8 cellular contexts compared by ENCODE assay signal in the genomic region with DNA sequence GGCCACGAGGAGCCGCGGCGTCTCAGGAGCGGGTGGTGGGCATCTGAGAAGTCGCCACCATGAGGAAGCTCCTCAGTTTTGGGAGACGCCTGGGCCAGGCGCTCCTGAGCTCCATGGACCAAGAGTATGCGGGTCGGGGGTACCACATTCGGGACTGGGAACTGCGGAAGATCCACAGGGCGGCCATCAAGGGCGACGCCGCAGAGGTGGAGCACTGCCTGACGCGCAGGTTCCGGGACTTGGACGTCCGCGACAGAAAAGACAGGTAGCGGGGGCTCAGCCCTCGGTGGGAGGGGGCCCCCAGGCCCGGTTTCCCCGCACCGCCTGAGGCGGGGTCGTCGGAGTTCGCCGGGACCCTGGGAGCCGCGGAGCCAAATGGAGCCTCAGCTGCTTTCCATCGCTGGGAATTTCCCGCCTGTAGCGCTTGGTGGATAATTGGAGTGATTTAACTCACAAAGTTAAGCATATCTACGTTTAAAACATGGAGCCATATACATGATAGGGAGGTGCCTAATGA. TPM values are rescaled to one million over a fixed set of nuclear protein-coding genes. Genes with fewer than 3 reads are reported as not detected.
DNase-seq lines count a peak whose midpoint lies in the region; ATAC-seq and TF ChIP-seq lines count a peak whose summit lies in the region.

No MANE protein-coding gene starts in this region.

- H3K4me1 Mint-ChIP-seq in activated CD4-positive, alpha-beta memory T cell treated with anti-CD3 and anti-CD28 coated beads, Interleukin-2, amount 10 ng/mL, durations not matched to agents 7 days and 5 days = peaks cover 8% of the 10 kb centered on the region

- POLR2A ChIA-PET in activated CD4-positive, alpha-beta memory T cell treated with anti-CD3 and anti-CD28 coated beads, Interleukin-2, amount 10 ng/mL, durations not matched to agents 7 days and 5 days (lab: Charles Lee) = no interaction called here

- H3K4me1 ChIP-seq in cardiac muscle cell (ENCODE audit: low read depth) (no peaks in the 10 kb centered on the region), foreskin keratinocyte (peaks cover 25% of the 10 kb centered on the region), skeletal muscle tissue (ENCODE audit: control insufficient read depth in 3 of 3, insufficient read depth in 3 of 3, low read length in 3 of 3) (peaks cover 3 to 5% (median 4%) of the 10 kb centered on the region in 3 donors)

- H3K27me3 Mint-ChIP-seq in activated CD4-positive, alpha-beta memory T cell treated with anti-CD3 and anti-CD28 coated beads, Interleukin-2, amount 10 ng/mL, durations not matched to agents 7 days and 5 days = peaks cover 67% of the 10 kb centered on the region

- TF ChIP-seq CTCF in cardiac muscle cell (IDR thresholded peaks at IDR 0.05; ENCODE audit: low read depth, low read length) = no peak
- TF ChIP-seq CTCF in foreskin keratinocyte (conservative IDR thresholded peaks at IDR 0.05) = no peak

- H3K27ac ChIP-seq in cardiac muscle cell (no peak overlapping the region), foreskin keratinocyte (peak overlapping the region; percentile 59), skeletal muscle tissue (ENCODE audit: low read depth, low read length) (no peak overlapping the region)

- intact Hi-C loops in cardiac septum (cut with DNase I) = no loop called here

- H3K27ac Mint-ChIP-seq in activated CD4-positive, alpha-beta memory T cell treated with anti-CD3 and anti-CD28 coated beads, Interleukin-2, amount 10 ng/mL, durations not matched to agents 7 days and 5 days = no peak overlapping the region

- H3K9me3 ChIP-seq in cardiac muscle cell (ENCODE audit: low read depth) (no peaks in the 10 kb centered on the region), skeletal muscle tissue (ENCODE audit: control insufficient read depth in 3 of 3, low read length in 3 of 3) (no peaks in the 10 kb centered on the region)

- ATAC-seq in foreskin keratinocyte = peak; percentile 55
- no peak for ATAC-seq in GM19455 (IDR thresholded peaks at IDR 0.05; ENCODE audit: unreplicated experiment)

- H3K27me3 ChIP-seq in cardiac muscle cell = peaks cover 51% of the 10 kb centered on the region
- H3K27me3 ChIP-seq in foreskin keratinocyte = no peaks in the 10 kb centered on the region
- H3K27me3 ChIP-seq in skeletal muscle tissue (ENCODE audit: control insufficient read depth in 3 of 3, insufficient read depth in 3 of 3, low read length in 3 of 3) = peaks cover 11 to 19% (median 14%) of the 10 kb centered on the region in 3 donors

- peak overlapping the region in 1 of 3 donors; percentile 62 for H3K9ac ChIP-seq in skeletal muscle tissue (ENCODE audit: low read depth in 1 of 3, low read length in 3 of 3)

- H3K36me3 Mint-ChIP-seq in activated CD4-positive, alpha-beta memory T cell treated with anti-CD3 and anti-CD28 coated beads, Interleukin-2, amount 10 ng/mL, durations not matched to agents 7 days and 5 days (ENCODE audit: low read depth) = no peaks in the 10 kb centered on the region

- H3K4me3 ChIP-seq in cardiac muscle cell = peak overlapping the region; percentile 32
- H3K4me3 ChIP-seq in skeletal muscle tissue (ENCODE audit: low read length in 3 of 3) = peak overlapping the region in 2 of 3 donors; percentile 56 to 65

- H3K36me3 ChIP-seq in cardiac muscle cell (no peaks in the 10 kb centered on the region), skeletal muscle tissue (ENCODE audit: control insufficient read depth in 3 of 3, insufficient read depth in 3 of 3, low read length in 3 of 3) (no peaks in the 10 kb centered on the region)

- peak in 1 of 2 donors; percentile 8 for DNase-seq in cardiac muscle cell (ENCODE audit: low read depth in 1 of 2, low spot score in 1 of 2)
- no peak for DNase-seq in cardiac septum (ENCODE audit: low spot score)
- DNase-seq in activated CD4-positive, alpha-beta memory T cell treated with anti-CD3 and anti-CD28 coated beads, Interleukin-2, amount 10 ng/mL, durations not matched to agents 7 days and 5 days = peak; percentile 21
- DNase-seq in foreskin keratinocyte = peak in 1 of 2 donors; percentile 24
- no peak for DNase-seq in ureter (ENCODE audit: low spot score)
- no peak for DNase-seq in NCI-H446 (lab: John Stamatoyannopoulos, UW)

- no peaks in the 10 kb centered on the region for H3K9me3 Mint-ChIP-seq in activated CD4-positive, alpha-beta memory T cell treated with anti-CD3 and anti-CD28 coated beads, Interleukin-2, amount 10 ng/mL, durations not matched to agents 7 days and 5 days

- CTCF ChIA-PET in activated CD4-positive, alpha-beta memory T cell treated with anti-CD3 and anti-CD28 coated beads, Interleukin-2, amount 10 ng/mL, durations not matched to agents 7 days and 5 days (lab: Charles Lee) = interaction anchor here (0.6 to 1.9 kb wide), 6 partner anchors 14 to 648 kb away, joined by 3 to 8 read pairs (median 4); no protein-coding TSS in a partner anchor

- H3K4me3 Mint-ChIP-seq in activated CD4-positive, alpha-beta memory T cell treated with anti-CD3 and anti-CD28 coated beads, Interleukin-2, amount 10 ng/mL, durations not matched to agents 7 days and 5 days = peak overlapping the region; percentile 78

RNA-seq across cellular contexts. Expression of gene ANKRD18B, which starts 0.4 kb away (rescaled TPM):
- total RNA-seq in cardiac muscle cell (0.80 TPM in 1 of 2 replicates, not detected in the other), cardiac septum (2.0 TPM), foreskin keratinocyte (10.9 and 11.5 TPM in 2 replicates), skeletal muscle tissue (not detected), ureter (12.3 TPM)
- polyA plus RNA-seq in cardiac muscle cell (1.8 and 2.4 TPM in 2 replicates), foreskin keratinocyte (7.4 and 7.5 TPM in 2 replicates)
- total RNA-seq in activated CD4-positive, alpha-beta memory T cell treated with anti-CD3 and anti-CD28 coated beads, Interleukin-2, amount 10 ng/mL, durations not matched to agents 7 days and 5 days = 1 to 10 TPM; 1.1 to 2.1 TPM

RNA-seq across cellular contexts. Expression of gene NOL6, which starts 50.8 kb away (rescaled TPM):
- 17.2 and 20.6 TPM in 2 replicates for total RNA-seq in cardiac muscle cell
- 9.0 and 18.6 TPM in 2 replicates for polyA plus RNA-seq in cardiac muscle cell
- 16.7 TPM for total RNA-seq in cardiac septum
- 10 to 100 TPM; 21.6 to 22.4 TPM for total RNA-seq in activated CD4-positive, alpha-beta memory T cell treated with anti-CD3 and anti-CD28 coated beads, Interleukin-2, amount 10 ng/mL, durations not matched to agents 7 days and 5 days
- total RNA-seq in foreskin keratinocyte = 105 and 109 TPM in 2 replicates
- 79.1 and 80.5 TPM in 2 replicates for polyA plus RNA-seq in foreskin keratinocyte
- 14.6 TPM for total RNA-seq in skeletal muscle tissue
- total RNA-seq in ureter = 83.5 TPM
